Comparison of ENCODE assay signal across 9 cellular contexts in genomic region chr1:75908717-75909152, GRCh38. TPM values are rescaled to one million over a fixed set of nuclear protein-coding genes. Genes with fewer than 3 reads are reported as not detected.
DNase-seq lines count a peak whose midpoint lies in the region; ATAC-seq and TF ChIP-seq lines count a peak whose summit lies in the region.
"Had no signal": no experiment of that assay in that cellular context is flagged by ENCODE, and none has a peak within 500 bp of the region (broad histone marks: within the 10 kb centered on the region; RNA-seq: fewer than 3 reads in every experiment).

No MANE protein-coding gene starts in this region.

- H3K36me3 Mint-ChIP-seq in mesothelial cell of epicardium: no peaks in the 10 kb centered on the region

- H3K9me3 Mint-ChIP-seq in mesothelial cell of epicardium: peaks cover 19% of the 10 kb centered on the region

- H3K27ac ChIP-seq in dorsolateral prefrontal cortex: no peak overlapping the region

- no peaks in the 10 kb centered on the region for H3K27me3 ChIP-seq in dorsolateral prefrontal cortex

- no peak overlapping the region for H3K27ac Mint-ChIP-seq in mesothelial cell of epicardium
- H3K27ac Mint-ChIP-seq: B cell had no signal

- no peak overlapping the region for H3K4me3 ChIP-seq in dorsolateral prefrontal cortex
- H3K4me3 ChIP-seq in retinal pigment epithelial cell (ENCODE audit: low read length): no peak overlapping the region

- DNase-seq in NCI-H1105 treated with DMSO at 0.1 percent for 48 hours (lab: John Stamatoyannopoulos, UW) (peak; percentile 12), NCI-H1105 (lab: John Stamatoyannopoulos, UW) (no peak), NCI-H526 treated with DMSO at 0.1 percent for 48 hours (lab: John Stamatoyannopoulos, UW) (peak; percentile 57), dorsolateral prefrontal cortex (no peak), retinal pigment epithelial cell (ENCODE audit: low read depth) (peak; percentile 16), mesothelial cell of epicardium (ENCODE audit: low spot score in 2 of 2, unreplicated experiment in 2 of 2) (no peak)

- intact Hi-C loops in dorsolateral prefrontal cortex (cut with DNase I): no loop called here

- peaks cover 10% of the 10 kb centered on the region for H3K4me1 Mint-ChIP-seq in mesothelial cell of epicardium
- H3K4me1 Mint-ChIP-seq: B cell had no signal

- peak in 42 of 56 donors; percentile 10 to 57 (median 28) for TF ChIP-seq CTCF in dorsolateral prefrontal cortex (IDR thresholded peaks at IDR 0.05 in 54 of 56, conservative IDR thresholded peaks at IDR 0.05 in 2 of 56; ENCODE audit: low read depth in 1 of 56, partially characterized antibody in 56 of 56)
- peak; percentile 79 for TF ChIP-seq CTCF in retinal pigment epithelial cell (conservative IDR thresholded peaks at IDR 0.05; ENCODE audit: low read depth, low read length)
- no peak for TF ChIP-seq CTCF in mesothelial cell of epicardium (IDR thresholded peaks at IDR 0.05; ENCODE audit: unreplicated experiment)

- no peak overlapping the region for H3K4me3 Mint-ChIP-seq in mesothelial cell of epicardium
- H3K4me3 Mint-ChIP-seq: B cell had no signal

- no peak for TF ChIP-seq POLR2A in GM18505 (IDR thresholded peaks at IDR 0.05; ENCODE audit: borderline replicate concordance, extremely low read depth, insufficient read depth, insufficient read length)

- ATAC-seq in HG03097 (IDR thresholded peaks at IDR 0.05; ENCODE audit: low FRiP score, unreplicated experiment) (peak; percentile 76), GM18505 (IDR thresholded peaks at IDR 0.05; ENCODE audit: unreplicated experiment) (no peak)

- peaks cover 3% of the 10 kb centered on the region for H3K27me3 Mint-ChIP-seq in mesothelial cell of epicardium (ENCODE audit: low read depth)

RNA-seq across cellular contexts. Expression of gene ASB17, which starts 23.5 kb away (rescaled TPM):
- total RNA-seq in dorsolateral prefrontal cortex: not detected
- total RNA-seq in mesothelial cell of epicardium: not detected in 3 replicates
- total RNA-seq: B cell had no signal

Comparison
In these comparisons a context has a peak if more than half of its experiments do, and no peak if none do; other contexts are left out.
1. DNase-seq: peak in NCI-H1105 treated with DMSO at 0.1 percent for 48 hours (single experiment), NCI-H526 treated with DMSO at 0.1 percent for 48 hours (single experiment) and retinal pigment epithelial cell (single experiment); none in NCI-H1105 (single experiment), dorsolateral prefrontal cortex (0 of 10) and mesothelial cell of epicardium (0 of 2).